10 cellular contexts compared by ENCODE assay signal in genomic region chr3:155065537-155065936, GRCh38. TPM values are rescaled to one million over a fixed set of nuclear protein-coding genes. Genes with fewer than 3 reads are reported as not detected.
DNase-seq lines count a peak whose midpoint lies in the region; ATAC-seq, FAIRE-seq and TF ChIP-seq lines count a peak whose summit lies in the region.
"Had no signal": no experiment of that assay in that cellular context is flagged by ENCODE, and none has a peak within 500 bp of the region (broad histone marks: within the 10 kb centered on the region; RNA-seq: fewer than 3 reads in every experiment).

No MANE protein-coding gene starts in this region.

- TF ChIP-seq EP300 in transverse colon (IDR thresholded peaks at IDR 0.05; ENCODE audit: low read depth): no peak
- no peak for TF ChIP-seq EP300 in HepG2 (IDR thresholded peaks at IDR 0.05; ENCODE audit: low read depth in 2 of 2, low read length in 2 of 2)
- TF ChIP-seq EP300 in HepG2 (CRISPR knock-in tag; IDR thresholded peaks at IDR 0.05; ENCODE audit: borderline replicate concordance): no peak

- H3K9me2 ChIP-seq in OCI-LY7 (ENCODE audit: insufficient read depth, low read length): no peaks in the 10 kb centered on the region

- no peak for TF ChIP-seq CTCF in OCI-LY7 (conservative IDR thresholded peaks at IDR 0.05; ENCODE audit: low read length)
- TF ChIP-seq CTCF in fibroblast of lung (conservative IDR thresholded peaks at IDR 0.05 in 1 of 2, IDR thresholded peaks at IDR 0.05 in 1 of 2; ENCODE audit: low read depth in 1 of 2, low read length in 2 of 2): no peak
- TF ChIP-seq CTCF in transverse colon (IDR thresholded peaks at IDR 0.05): no peak
- no peak for TF ChIP-seq CTCF in HepG2 (CRISPR knock-in tag; IDR thresholded peaks at IDR 0.05)

- peak overlapping the region; percentile 56 for H2AFZ ChIP-seq in OCI-LY7 (ENCODE audit: low read length)
- no peak overlapping the region for H2AFZ ChIP-seq in fibroblast of lung (ENCODE audit: low read length)
- H2AFZ ChIP-seq in HepG2 (ENCODE audit: low read length): no peak overlapping the region

- H3K9ac ChIP-seq in fibroblast of lung (ENCODE audit: insufficient read depth, low read length): peak overlapping the region; percentile 10
- no peak overlapping the region for H3K9ac ChIP-seq in HepG2 (ENCODE audit: insufficient read depth, low read depth, low read length)

- TF ChIP-seq RAD21 in HepG2 (CRISPR knock-in tag; IDR thresholded peaks at IDR 0.05): no peak

- no peak for FAIRE-seq in HepG2 (lab: Jason Lieb, UNC)

- TF ChIP-seq POLR2A in transverse colon (IDR thresholded peaks at IDR 0.05) (no peak), HepG2 (IDR thresholded peaks at IDR 0.05; ENCODE audit: insufficient read depth in 1 of 2, low read depth in 2 of 2, low read length in 2 of 2) (no peak)

- H3K9me3 Mint-ChIP-seq in stimulated activated memory B cell treated with anti-CD40 and anti-IgM and Interleukin-4, amounts not matched to agents 10 μg/mL and 1 μg/mL and 100 μg/mL, for 72 hours: no peaks in the 10 kb centered on the region
- H3K9me3 Mint-ChIP-seq: central memory CD8-positive, alpha-beta T cell had no signal

- H3K9me3 ChIP-seq in OCI-LY7 (ENCODE audit: low read length) (no peaks in the 10 kb centered on the region), fibroblast of lung (ENCODE audit: control insufficient read depth, insufficient read depth, low read depth, low read length) (no peaks in the 10 kb centered on the region), transverse colon (no peaks in the 10 kb centered on the region), HepG2 (ENCODE audit: low read length) (no peaks in the 10 kb centered on the region)

- BruUV-seq in OCI-LY7 (replicated peaks; lab: Mats Ljungman, UMichigan): no TSS peak
- no TSS peak for BruUV-seq in HepG2 (replicated peaks; lab: Mats Ljungman, UMichigan)

- no peaks in the 10 kb centered on the region for H3K36me3 ChIP-seq in OCI-LY7 (ENCODE audit: insufficient read depth, low read length)
- no peaks in the 10 kb centered on the region for H3K36me3 ChIP-seq in fibroblast of lung (ENCODE audit: control insufficient read depth, insufficient read depth, low read length)
- H3K36me3 ChIP-seq in transverse colon: no peaks in the 10 kb centered on the region
- H3K36me3 ChIP-seq in HepG2 (replicated peaks in 1 of 2; ENCODE audit: control insufficient read depth in 1 of 2, insufficient read depth in 2 of 2, low read length in 2 of 2): no peaks in the 10 kb centered on the region

- peaks cover 17% of the 10 kb centered on the region for H3K4me1 ChIP-seq in OCI-LY7 (ENCODE audit: insufficient read depth, low read length, poor library complexity, severe bottlenecking)
- H3K4me1 ChIP-seq in fibroblast of lung (ENCODE audit: control insufficient read depth, extremely low read depth, insufficient read depth, low read length): peaks cover 14% of the 10 kb centered on the region
- H3K4me1 ChIP-seq in transverse colon: no peaks in the 10 kb centered on the region
- H3K4me1 ChIP-seq in HepG2 (ENCODE audit: insufficient read depth, low read length): no peaks in the 10 kb centered on the region

- H3K27me3 ChIP-seq in fibroblast of lung (ENCODE audit: control insufficient read depth, insufficient read depth, low read length): no peaks in the 10 kb centered on the region
- H3K27me3 ChIP-seq in transverse colon: no peaks in the 10 kb centered on the region
- no peaks in the 10 kb centered on the region for H3K27me3 ChIP-seq in HepG2 (ENCODE audit: control insufficient read depth in 1 of 2, insufficient read depth in 2 of 2, low read length in 2 of 2)

- in situ Hi-C loops in transverse colon (cut with MboI; ENCODE audit: low pct_ligation_motif_present in 1 of 4, low pct_unique_long_range_greater_than_20kb in 1 of 4, low sequenced_read_pairs in 3 of 4): no loop called here
- in situ Hi-C loops in HepG2 (cut with HindIII; ENCODE audit: extremely low pct_ligation_motif_present, low pct_unique_long_range_greater_than_20kb): no loop called here

- peak; percentile 41 for ATAC-seq in stimulated activated memory B cell treated with anti-CD40 and anti-IgM and Interleukin-4, amounts not matched to agents 10 μg/mL and 1 μg/mL and 100 μg/mL, for 72 hours
- no peak for ATAC-seq in HepG2

- CTCF ChIA-PET in OCI-LY7 (lab: Charles Lee; ENCODE audit: unreplicated experiment): no interaction called here
- CTCF ChIA-PET in HepG2 (lab: Yijun Ruan, JAX; ENCODE audit: low intra/inter-chr PET ratio, low total read pairs): no interaction called here

- H3K27ac ChIP-seq in OCI-LY7 (ENCODE audit: low read depth, low read length, poor library complexity, severe bottlenecking) (no peak overlapping the region), fibroblast of lung (ENCODE audit: insufficient read depth, low read length) (peak overlapping the region; percentile 44), transverse colon (no peak overlapping the region), HepG2 (ENCODE audit: extremely low read length, insufficient read depth, low read length) (no peak overlapping the region)

- no peaks in the 10 kb centered on the region for H3K4me1 Mint-ChIP-seq in stimulated activated memory B cell treated with anti-CD40 and anti-IgM and Interleukin-4, amounts not matched to agents 10 μg/mL and 1 μg/mL and 100 μg/mL, for 72 hours
- H3K4me1 Mint-ChIP-seq: central memory CD8-positive, alpha-beta T cell had no signal

- H3K4me3 ChIP-seq in OCI-LY7 (ENCODE audit: low read depth, low read length, poor library complexity, severe bottlenecking): no peak overlapping the region
- H3K4me3 ChIP-seq in fibroblast of lung (replicated peaks in 1 of 4; ENCODE audit: control extremely low read depth in 1 of 4, insufficient read depth in 1 of 4, low read depth in 3 of 4, low read length in 4 of 4): no peak overlapping the region
- H3K4me3 ChIP-seq in transverse colon: no peak overlapping the region
- no peak overlapping the region for H3K4me3 ChIP-seq in HepG2 (replicated peaks in 1 of 3; ENCODE audit: insufficient read depth in 1 of 3, low read depth in 2 of 3, low read length in 3 of 3)

- H3K4me2 ChIP-seq in OCI-LY7 (ENCODE audit: low read length) (peak overlapping the region; percentile 9; the same call in 1 of the 2 replicates), fibroblast of lung (ENCODE audit: extremely low read depth, insufficient read depth, low read length) (peak overlapping the region; percentile 44), HepG2 (ENCODE audit: low read depth, low read length) (no peak overlapping the region)

- DNase-seq in activated CD4-positive, alpha-beta T cell treated with anti-CD3 and anti-CD28 coated beads for 48 hours: peak; percentile 5
- no peak for DNase-seq in activated CD4-positive, alpha-beta T cell treated with anti-CD3 and anti-CD28 coated beads, Interleukin-2, amount 50 U/mL, for 48 hours
- DNase-seq in OCI-LY7 (ENCODE audit: low spot score) (no peak), fibroblast of lung (ENCODE audit: low read depth in 2 of 2) (peak; percentile 71 to 75), transverse colon (no peak), D341Med (ENCODE audit: low spot score) (no peak), HepG2 (ENCODE audit: low spot score) (no peak)
- DNase-seq: NCI-H1694 had no signal

- POLR2A ChIA-PET in OCI-LY7 (lab: Charles Lee) (interaction anchor here (0.6 to 1.7 kb wide), 10 partner anchors 9 to 108 kb away, joined by 3 to 8 read pairs (median 4); no protein-coding TSS in a partner anchor), HepG2 (lab: Yijun Ruan, JAX) (no interaction called here)

- H3K27ac Mint-ChIP-seq in stimulated activated memory B cell treated with anti-CD40 and anti-IgM and Interleukin-4, amounts not matched to agents 10 μg/mL and 1 μg/mL and 100 μg/mL, for 72 hours: no peak overlapping the region

- H3K79me2 ChIP-seq in OCI-LY7 (ENCODE audit: insufficient read depth, low read depth, low read length) (no peaks in the 10 kb centered on the region), fibroblast of lung (ENCODE audit: control insufficient read depth, insufficient read depth, low read length) (no peaks in the 10 kb centered on the region), HepG2 (ENCODE audit: insufficient read depth, low read length) (no peaks in the 10 kb centered on the region)

- H4K20me1 ChIP-seq in OCI-LY7 (ENCODE audit: insufficient read depth, low read length) (no peaks in the 10 kb centered on the region), fibroblast of lung (ENCODE audit: control insufficient read depth, extremely low read depth, insufficient read depth, low read length) (no peaks in the 10 kb centered on the region), HepG2 (ENCODE audit: insufficient read depth, low read length) (no peaks in the 10 kb centered on the region)

- no peaks in the 10 kb centered on the region for H3K27me3 Mint-ChIP-seq in stimulated activated memory B cell treated with anti-CD40 and anti-IgM and Interleukin-4, amounts not matched to agents 10 μg/mL and 1 μg/mL and 100 μg/mL, for 72 hours
- H3K27me3 Mint-ChIP-seq: central memory CD8-positive, alpha-beta T cell had no signal

- no peaks in the 10 kb centered on the region for H3K36me3 Mint-ChIP-seq in stimulated activated memory B cell treated with anti-CD40 and anti-IgM and Interleukin-4, amounts not matched to agents 10 μg/mL and 1 μg/mL and 100 μg/mL, for 72 hours

- intact Hi-C loops in OCI-LY7 (cut with micrococcal nuclease; ENCODE audit: unreplicated experiment): no loop called here
- intact Hi-C loops in transverse colon (cut with DNase I; ENCODE audit: low total_unique reads): no loop called here
- intact Hi-C loops in HepG2 (cut with micrococcal nuclease; ENCODE audit: unreplicated experiment): no loop called here

- H3K4me3 Mint-ChIP-seq in stimulated activated memory B cell treated with anti-CD40 and anti-IgM and Interleukin-4, amounts not matched to agents 10 μg/mL and 1 μg/mL and 100 μg/mL, for 72 hours: no peak overlapping the region
- H3K4me3 Mint-ChIP-seq: central memory CD8-positive, alpha-beta T cell had no signal

RNA-seq across cellular contexts. Expression of gene MME, which starts 14.6 kb away (rescaled TPM):
- 118 TPM in 2 replicates for total RNA-seq in OCI-LY7 (2014; rRNA removed; shearing (Covaris generic))
- total RNA-seq in OCI-LY7 (2022): 84.4 and 117 TPM in 2 replicates
- total RNA-seq in fibroblast of lung: 152 and 451 TPM in 2 replicates
- 89.3 and 137 TPM in 2 replicates for polyA plus RNA-seq in fibroblast of lung
- polyA plus RNA-seq in fibroblast of lung (2012): 66.6 and 96.4 TPM in 2 replicates
- 57.4 and 71.7 TPM in 2 replicates for polyA minus RNA-seq in fibroblast of lung (ENCODE audit: low replicate concordance)
- total RNA-seq in transverse colon: 1 to 10 TPM in 1 of 4 donors, under 1 TPM in 2, not detected in 1; 0.82 to 1.1 (median 0.95) TPM
- total RNA-seq in HepG2 (2016; rRNA removed; fragmentation: Illumina TruSeq; extraction: Trizol): not detected in 2 replicates
- not detected in 2 replicates for total RNA-seq in HepG2 (2016; cell fraction: cytosol; rRNA removed; fragmentation: Illumina TruSeq; extraction: Trizol; ENCODE audit: low read depth)
- total RNA-seq in HepG2 (2016; cell fraction: insoluble cytoplasmic fraction; rRNA removed; fragmentation: Illumina TruSeq; extraction: Trizol): not detected in 2 replicates
- not detected in 2 replicates for total RNA-seq in HepG2 (2016; cell fraction: membrane; rRNA removed; fragmentation: Illumina TruSeq; extraction: Trizol)
- not detected in 2 replicates for total RNA-seq in HepG2 (2016; cell fraction: nucleus; rRNA removed; fragmentation: Illumina TruSeq; extraction: Trizol)
- not detected in 2 replicates for polyA plus RNA-seq in HepG2 (2011; rRNA removed)
- not detected in 2 replicates for polyA plus RNA-seq in HepG2 (2011; cell fraction: cytosol; rRNA removed)
- polyA plus RNA-seq in HepG2 (2011; cell fraction: nucleus; rRNA removed): not detected in 2 replicates
- not detected in 2 replicates for polyA plus RNA-seq in HepG2 (2012)
- not detected in 2 replicates for polyA plus RNA-seq in HepG2 (2016; cell fraction: cytosol; fragmentation: Illumina TruSeq; extraction: Trizol; ENCODE audit: low read depth)
- polyA plus RNA-seq in HepG2 (2016; cell fraction: insoluble cytoplasmic fraction; fragmentation: Illumina TruSeq; extraction: Trizol; ENCODE audit: low read depth): not detected in 2 replicates
- polyA plus RNA-seq in HepG2 (2016; cell fraction: membrane; fragmentation: Illumina TruSeq; extraction: Trizol; ENCODE audit: low read depth): not detected in 2 replicates
- polyA plus RNA-seq in HepG2 (2016; cell fraction: nucleus; fragmentation: Illumina TruSeq; extraction: Trizol; ENCODE audit: insufficient read depth, low read depth): not detected in 2 replicates
- 1.3 TPM in 1 of 2 replicates, not detected in the other for polyA minus RNA-seq in HepG2 (2011; rRNA and poly(A)+ RNA removed; ENCODE audit: low replicate concordance)
- not detected in 2 replicates for polyA minus RNA-seq in HepG2 (2011; cell fraction: cytosol; rRNA and poly(A)+ RNA removed)
- not detected in 2 replicates for polyA minus RNA-seq in HepG2 (2011; cell fraction: nucleus; rRNA and poly(A)+ RNA removed)

Comparison
In these comparisons a context has a peak if more than half of its experiments do, and no peak if none do; other contexts are left out.
1. DNase-seq: peak in activated CD4-positive, alpha-beta T cell treated with anti-CD3 and anti-CD28 coated beads for 48 hours (single experiment) and fibroblast of lung (2 of 2); none in activated CD4-positive, alpha-beta T cell treated with anti-CD3 and anti-CD28 coated beads, Interleukin-2, amount 50 U/mL, for 48 hours (0 of 2), OCI-LY7 (single experiment), transverse colon (single experiment), D341Med (single experiment) and HepG2 (single experiment).
2. RNA of gene MME, which starts 14.6 kb away (total RNA-seq): 152 to 451 TPM in fibroblast of lung and 84.4 to 118 TPM in OCI-LY7; 0.82 to 1.1 TPM in transverse colon and not detected in HepG2; every median in the first group is over 10 times any median in the second.